Comparison of ENCODE assay signal across 10 cellular contexts in genomic region chrX:77493677-77494553, GRCh38. TPM values are rescaled to one million over a fixed set of nuclear protein-coding genes. Genes with fewer than 3 reads are reported as not detected.
DNase-seq lines count a peak whose midpoint lies in the region; ATAC-seq, FAIRE-seq and TF ChIP-seq lines count a peak whose summit lies in the region.
"Had no signal": no experiment of that assay in that cellular context is flagged by ENCODE, and none has a peak within 500 bp of the region (broad histone marks: within the 10 kb centered on the region; RNA-seq: fewer than 3 reads in every experiment).

No MANE protein-coding gene starts in this region.

- H3K36me3 ChIP-seq in H7 (replicated peaks; ENCODE audit: control insufficient read depth, insufficient read depth, low read length): no peaks in the 10 kb centered on the region
- H3K36me3 ChIP-seq: heart left ventricle, prostate gland had no signal

- FAIRE-seq in frontal cortex (lab: Jason Lieb, UNC): no peak

- TF ChIP-seq CTCF in choroid plexus epithelial cell (conservative IDR thresholded peaks at IDR 0.05; ENCODE audit: low read depth, low read length): no peak

- H3K4me3 ChIP-seq in H7 (ENCODE audit: insufficient read depth, low read depth, low read length) (no peak overlapping the region), choroid plexus epithelial cell (ENCODE audit: low read depth, low read length) (no peak overlapping the region)
- H3K4me3 ChIP-seq: heart left ventricle, prostate gland had no signal

- ATAC-seq in HG02610 (IDR thresholded peaks at IDR 0.05; ENCODE audit: unreplicated experiment): no peak
- ATAC-seq: heart left ventricle had no signal

- H3K27me3 ChIP-seq in H7 (ENCODE audit: control insufficient read depth, insufficient read depth, low read length): no peaks in the 10 kb centered on the region

- DNase-seq in H7 (peak; percentile 14), NCI-H2171 (lab: John Stamatoyannopoulos, UW) (peak; percentile 35), choroid plexus epithelial cell (ENCODE audit: low read depth) (peak; percentile 88), non-pigmented ciliary epithelial cell (ENCODE audit: low read depth) (peak; percentile 52), pons (ENCODE audit: low spot score) (no peak), frontal cortex (ENCODE audit: low spot score in 2 of 2) (no peak)
- DNase-seq: activated naive CD8-positive, alpha-beta T cell treated with anti-CD3 and anti-CD28 coated beads, Interleukin-2, amount 10 ng/mL, durations not matched to agents 7 days and 5 days had no signal

RNA-seq across cellular contexts. Expression of gene FGF16, which starts 46.7 kb away (rescaled TPM):
- 0.74 and 1.6 TPM in 2 replicates for total RNA-seq in H7 (2014; rRNA removed; shearing (Covaris generic))
- total RNA-seq in frontal cortex: 0.41 TPM
- total RNA-seq: activated naive CD8-positive, alpha-beta T cell treated with anti-CD3 and anti-CD28 coated beads, Interleukin-2, amount 10 ng/mL, durations not matched to agents 7 days and 5 days had no signal

Comparison
In these comparisons a context has a peak if more than half of its experiments do, and no peak if none do; other contexts are left out.
1. DNase-seq: peak in H7 (single experiment), NCI-H2171 (single experiment), choroid plexus epithelial cell (single experiment) and non-pigmented ciliary epithelial cell (single experiment); none in pons (single experiment) and frontal cortex (0 of 2).